4 cellular contexts compared by ENCODE assay signal in the genomic region with DNA sequence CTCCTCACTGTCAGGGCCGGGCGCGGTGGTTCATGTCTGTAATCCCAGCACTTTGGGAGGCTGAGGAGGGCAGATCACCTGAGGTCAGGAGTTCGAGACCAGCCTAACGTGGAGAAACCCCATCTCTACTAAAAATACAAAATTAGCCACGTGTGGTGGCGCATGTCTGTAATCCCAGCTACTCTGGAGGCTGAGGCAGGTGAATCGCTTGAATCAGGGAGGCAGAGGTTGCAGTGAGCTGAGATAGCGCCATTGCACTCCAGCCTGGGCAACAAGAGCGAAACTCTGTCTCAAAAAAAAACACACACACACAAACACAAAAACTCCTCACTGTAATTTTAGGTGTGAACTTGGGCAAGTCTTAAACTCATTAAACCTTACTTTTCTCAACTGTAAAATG. TPM values are rescaled to one million over a fixed set of nuclear protein-coding genes. Genes with fewer than 3 reads are reported as not detected.
A peak's percentile ranks its signal among the peaks of the same experiment; 100 is the strongest.
DNase-seq lines count a peak whose midpoint lies in the region; TF ChIP-seq lines count a peak whose summit lies in the region.
"Not testable (repeated sequence)": the region's sequence is repeated elsewhere in the genome, so short reads cannot be mapped to it uniquely, and the experiment has no call there.

No MANE protein-coding gene starts in this region.

- peaks cover 34% of the 10 kb centered on the region for H3K4me1 ChIP-seq in cardiac muscle cell (ENCODE audit: low read depth)
- H3K4me1 ChIP-seq in spleen: peaks cover 10 to 31% (median 18%) of the 10 kb centered on the region in 6 donors

- CTCF ChIA-PET in Calu3 (lab: Charles Lee): interaction anchor here (0.6 kb wide), 1 partner anchor 221 kb away, joined by 4 read pairs; no protein-coding TSS in a partner anchor

- DNase-seq in Calu3; WERI-Rb-1; cardiac muscle cell (ENCODE audit: low read depth in 1 of 2, low spot score in 1 of 2): not testable (repeated sequence)
- peak; percentile 32 for DNase-seq in spleen

- H3K4me3 ChIP-seq in WERI-Rb-1 (ENCODE audit: low read depth, low read length); cardiac muscle cell; spleen: not testable (repeated sequence)

- H3K9me3 ChIP-seq in WERI-Rb-1 (ENCODE audit: severe bottlenecking); cardiac muscle cell (ENCODE audit: low read depth); spleen: not testable (repeated sequence)

- not testable (repeated sequence) for TF ChIP-seq CTCF in Calu3 (IDR thresholded peaks at IDR 0.05; ENCODE audit: unreplicated experiment); WERI-Rb-1 (IDR thresholded peaks at IDR 0.05; ENCODE audit: low read depth, low read length); cardiac muscle cell (IDR thresholded peaks at IDR 0.05; ENCODE audit: low read depth, low read length); spleen (IDR thresholded peaks at IDR 0.05 in 8 of 11, conservative IDR thresholded peaks at IDR 0.05 in 3 of 11)

- not testable (repeated sequence) for H3K27me3 Mint-ChIP-seq in Calu3 (ENCODE audit: unreplicated experiment)

- not testable (repeated sequence) for H3K36me3 ChIP-seq in WERI-Rb-1, cardiac muscle cell, spleen

- not testable (repeated sequence) for H3K4me3 Mint-ChIP-seq in Calu3 (ENCODE audit: low read depth, unreplicated experiment)

- intact Hi-C loops in Calu3 (cut with micrococcal nuclease; ENCODE audit: unreplicated experiment): loop anchor here (2.0 kb wide), 1 partner anchor 27 kb away; a partner anchor contains a TSS
- intact Hi-C loops in spleen (cut with DNase I; ENCODE audit: low total_unique reads): not testable (repeated sequence)

- 87 to 90% (median 89%) methylated on average over 10 of the region's 10 CpGs for WGBS in spleen, 5 donors

- TF ChIP-seq POLR2A in spleen (IDR thresholded peaks at IDR 0.05): not testable (repeated sequence)

- not testable (repeated sequence) for BruUV-seq in Calu3 (replicated peaks; lab: Mats Ljungman, UMichigan)

- not testable (repeated sequence) for H3K27me3 ChIP-seq in WERI-Rb-1 (ENCODE audit: insufficient read depth, low read depth, severe bottlenecking); cardiac muscle cell; spleen (replicated peaks in 1 of 7)

- 0 out of 2 replicates have a peak overlapping the region, but pooled peaks have one; percentile 41 for H3K27ac ChIP-seq in WERI-Rb-1
- peak overlapping the region; percentile 86 for H3K27ac ChIP-seq in cardiac muscle cell
- not testable (repeated sequence) for H3K27ac ChIP-seq in spleen

- H3K36me3 Mint-ChIP-seq in Calu3 (ENCODE audit: insufficient read depth, unreplicated experiment): peaks cover 43% of the 10 kb centered on the region

- not testable (repeated sequence) for H3K9me3 Mint-ChIP-seq in Calu3 (ENCODE audit: low read depth, unreplicated experiment)

- peak overlapping the region; percentile 99 for H3K27ac Mint-ChIP-seq in Calu3 (ENCODE audit: unreplicated experiment)

- H3K4me1 Mint-ChIP-seq in Calu3 (ENCODE audit: low read depth, unreplicated experiment): peaks cover 45% of the 10 kb centered on the region

RNA-seq across cellular contexts. Expression of a gene that starts 2.3 kb away (rescaled TPM):
- 686 and 744 TPM in 2 replicates for total RNA-seq in Calu3 (2022)
- 526 and 782 TPM in 2 replicates for total RNA-seq in cardiac muscle cell
- polyA plus RNA-seq in cardiac muscle cell: 1,545 and 1,744 TPM in 2 replicates
- 100 to 1,000 TPM; 156 to 265 (median 242) TPM for total RNA-seq in spleen
- 100 to 1,000 TPM; 258 to 457 (median 407) TPM for polyA plus RNA-seq in spleen

RNA-seq across cellular contexts. Expression of a gene that starts 23.9 kb away (rescaled TPM):
- total RNA-seq in Calu3 (2022) (13.6 and 15.5 TPM in 2 replicates), cardiac muscle cell (8.2 and 10.0 TPM in 2 replicates), spleen (1 to 10 TPM; 1.2 to 5.8 (median 4.7) TPM)
- polyA plus RNA-seq in cardiac muscle cell (1.8 and 6.0 TPM in 2 replicates), spleen (1 to 10 TPM in 2 of 3 donors, under 1 TPM in 1; 0.65 to 1.9 (median 1.0) TPM)

RNA-seq across cellular contexts. Expression of a gene that starts 24.1 kb away (rescaled TPM):
- 4.9 and 6.0 TPM in 2 replicates for total RNA-seq in Calu3 (2022)
- 2.1 and 2.4 TPM in 2 replicates for total RNA-seq in cardiac muscle cell
- polyA plus RNA-seq in cardiac muscle cell: 2.1 and 4.9 TPM in 2 replicates
- total RNA-seq in spleen: 1 to 10 TPM; 1.1 to 6.1 (median 3.0) TPM
- 1 to 10 TPM in 2 of 3 donors, under 1 TPM in 1; 0.83 to 3.1 (median 2.7) TPM for polyA plus RNA-seq in spleen

RNA-seq across cellular contexts. Expression of a gene that starts 26.7 kb away (rescaled TPM):
- total RNA-seq in Calu3 (2022): 111 and 119 TPM in 2 replicates
- 145 and 187 TPM in 2 replicates for total RNA-seq in cardiac muscle cell
- 291 and 311 TPM in 2 replicates for polyA plus RNA-seq in cardiac muscle cell
- 100 to 1,000 TPM in 5 of 7 donors, 10 to 100 TPM in 2; 68.8 to 147 (median 123) TPM for total RNA-seq in spleen
- 100 to 1,000 TPM; 132 to 150 (median 142) TPM for polyA plus RNA-seq in spleen

RNA-seq across cellular contexts. Expression of a gene that starts 33.0 kb away (rescaled TPM):
- total RNA-seq in Calu3 (2022) (1.8 and 2.3 TPM in 2 replicates), cardiac muscle cell (7.8 and 13.9 TPM in 2 replicates), spleen (10 to 100 TPM in 3 of 7 donors, 1 to 10 TPM in 4; 7.3 to 11.5 (median 9.5) TPM)
- polyA plus RNA-seq in cardiac muscle cell (8.3 and 8.4 TPM in 2 replicates), spleen (1 to 10 TPM; 3.2 to 5.7 (median 5.1) TPM)
